In the genomic region with DNA sequence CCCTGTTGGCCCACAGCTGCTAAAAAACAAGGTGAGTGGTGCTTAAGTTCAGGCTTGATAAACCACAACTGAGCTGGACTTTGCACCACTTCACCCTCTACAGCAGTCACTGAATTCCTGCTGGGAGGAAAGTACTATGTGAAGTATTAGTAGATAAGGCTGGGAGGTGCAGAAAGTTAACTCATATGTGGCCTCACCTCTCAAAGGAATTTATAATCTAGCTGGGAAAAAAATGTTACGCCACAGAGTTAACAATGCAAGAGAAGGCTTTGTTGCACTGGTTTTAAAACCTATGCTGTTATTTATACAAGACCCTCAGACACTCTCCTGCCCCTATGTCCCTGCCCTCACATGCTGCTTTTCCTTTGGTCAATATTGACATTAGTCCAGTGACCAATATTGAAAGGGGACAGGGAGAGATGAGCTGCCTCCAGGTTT, we compare ENCODE assay signal across 1 cellular context.
A peak's percentile ranks its signal among the peaks of the same experiment; 100 is the strongest.
TF ChIP-seq lines count a peak whose summit lies in the region.

No MANE protein-coding gene starts in this region.

TF ChIP-seq in HepG2, 621 proteins besides CTCF, POLR2A, EP300 and RAD21 (continued from another document and continues in another):
- TF ChIP-seq, protein P1, sequence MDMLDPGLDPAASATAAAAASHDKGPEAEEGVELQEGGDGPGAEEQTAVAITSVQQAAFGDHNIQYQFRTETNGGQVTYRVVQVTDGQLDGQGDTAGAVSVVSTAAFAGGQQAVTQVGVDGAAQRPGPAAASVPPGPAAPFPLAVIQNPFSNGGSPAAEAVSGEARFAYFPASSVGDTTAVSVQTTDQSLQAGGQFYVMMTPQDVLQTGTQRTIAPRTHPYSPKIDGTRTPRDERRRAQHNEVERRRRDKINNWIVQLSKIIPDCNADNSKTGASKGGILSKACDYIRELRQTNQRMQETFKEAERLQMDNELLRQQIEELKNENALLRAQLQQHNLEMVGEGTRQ (IDR thresholded peaks at IDR 0.05; ENCODE audit: low read depth, low read length) = no peak
- TF ChIP-seq, protein P1 (CRISPR knock-in tag; IDR thresholded peaks at IDR 0.05; ENCODE audit: borderline replicate concordance) = no peak
- TF ChIP-seq, protein P2, sequence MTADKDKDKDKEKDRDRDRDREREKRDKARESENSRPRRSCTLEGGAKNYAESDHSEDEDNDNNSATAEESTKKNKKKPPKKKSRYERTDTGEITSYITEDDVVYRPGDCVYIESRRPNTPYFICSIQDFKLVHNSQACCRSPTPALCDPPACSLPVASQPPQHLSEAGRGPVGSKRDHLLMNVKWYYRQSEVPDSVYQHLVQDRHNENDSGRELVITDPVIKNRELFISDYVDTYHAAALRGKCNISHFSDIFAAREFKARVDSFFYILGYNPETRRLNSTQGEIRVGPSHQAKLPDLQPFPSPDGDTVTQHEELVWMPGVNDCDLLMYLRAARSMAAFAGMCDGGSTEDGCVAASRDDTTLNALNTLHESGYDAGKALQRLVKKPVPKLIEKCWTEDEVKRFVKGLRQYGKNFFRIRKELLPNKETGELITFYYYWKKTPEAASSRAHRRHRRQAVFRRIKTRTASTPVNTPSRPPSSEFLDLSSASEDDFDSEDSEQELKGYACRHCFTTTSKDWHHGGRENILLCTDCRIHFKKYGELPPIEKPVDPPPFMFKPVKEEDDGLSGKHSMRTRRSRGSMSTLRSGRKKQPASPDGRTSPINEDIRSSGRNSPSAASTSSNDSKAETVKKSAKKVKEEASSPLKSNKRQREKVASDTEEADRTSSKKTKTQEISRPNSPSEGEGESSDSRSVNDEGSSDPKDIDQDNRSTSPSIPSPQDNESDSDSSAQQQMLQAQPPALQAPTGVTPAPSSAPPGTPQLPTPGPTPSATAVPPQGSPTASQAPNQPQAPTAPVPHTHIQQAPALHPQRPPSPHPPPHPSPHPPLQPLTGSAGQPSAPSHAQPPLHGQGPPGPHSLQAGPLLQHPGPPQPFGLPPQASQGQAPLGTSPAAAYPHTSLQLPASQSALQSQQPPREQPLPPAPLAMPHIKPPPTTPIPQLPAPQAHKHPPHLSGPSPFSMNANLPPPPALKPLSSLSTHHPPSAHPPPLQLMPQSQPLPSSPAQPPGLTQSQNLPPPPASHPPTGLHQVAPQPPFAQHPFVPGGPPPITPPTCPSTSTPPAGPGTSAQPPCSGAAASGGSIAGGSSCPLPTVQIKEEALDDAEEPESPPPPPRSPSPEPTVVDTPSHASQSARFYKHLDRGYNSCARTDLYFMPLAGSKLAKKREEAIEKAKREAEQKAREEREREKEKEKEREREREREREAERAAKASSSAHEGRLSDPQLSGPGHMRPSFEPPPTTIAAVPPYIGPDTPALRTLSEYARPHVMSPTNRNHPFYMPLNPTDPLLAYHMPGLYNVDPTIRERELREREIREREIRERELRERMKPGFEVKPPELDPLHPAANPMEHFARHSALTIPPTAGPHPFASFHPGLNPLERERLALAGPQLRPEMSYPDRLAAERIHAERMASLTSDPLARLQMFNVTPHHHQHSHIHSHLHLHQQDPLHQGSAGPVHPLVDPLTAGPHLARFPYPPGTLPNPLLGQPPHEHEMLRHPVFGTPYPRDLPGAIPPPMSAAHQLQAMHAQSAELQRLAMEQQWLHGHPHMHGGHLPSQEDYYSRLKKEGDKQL (CRISPR knock-in tag; IDR thresholded peaks at IDR 0.05; ENCODE audit: low read depth) = 0 out of 2 replicates have a peak, but pooled peaks have one; percentile 33
- TF ChIP-seq FOXA1 (IDR thresholded peaks at IDR 0.05) (peak; percentile 83; the same call in 1 of the 2 replicates), FOXA1 (CRISPR knock-in tag; IDR thresholded peaks at IDR 0.05) (peak; percentile 93), NCOA2 (CRISPR knock-in tag; IDR thresholded peaks at IDR 0.05) (peak; percentile 61), ZMYM4 (CRISPR knock-in tag; IDR thresholded peaks at IDR 0.05) (peak; percentile 72), HDAC1 (CRISPR knock-in tag; IDR thresholded peaks at IDR 0.05) (peak; percentile 43; the same call in 1 of the 2 replicates), POGZ (CRISPR knock-in tag; IDR thresholded peaks at IDR 0.05) (0 out of 2 replicates have a peak, but pooled peaks have one; percentile 36), NR2F1 (CRISPR knock-in tag; IDR thresholded peaks at IDR 0.05) (0 out of 4 replicates have a peak, but pooled peaks of 1 of the 2 experiments have one; percentile 15), ZNF292 (CRISPR knock-in tag; IDR thresholded peaks at IDR 0.05; ENCODE audit: borderline replicate concordance, low read depth) (peak; percentile 69), FOXJ3 (CRISPR knock-in tag; IDR thresholded peaks at IDR 0.05; ENCODE audit: borderline replicate concordance) (peak; percentile 56; the same call in 1 of the 2 replicates), ZMAT3 (CRISPR knock-in tag; conservative IDR thresholded peaks at IDR 0.05) (no peak), ARID3A (IDR thresholded peaks at IDR 0.05; ENCODE audit: low read depth, low read length) (peak; percentile 67; the same call in 1 of the 2 replicates), HMG20A (CRISPR knock-in tag; IDR thresholded peaks at IDR 0.05; ENCODE audit: borderline replicate concordance) (peak; percentile 72), ZNF747 (CRISPR knock-in tag; IDR thresholded peaks at IDR 0.05; ENCODE audit: borderline replicate concordance) (0 out of 2 replicates have a peak, but pooled peaks have one; percentile 22), ZBTB7B (CRISPR knock-in tag; IDR thresholded peaks at IDR 0.05) (peak; percentile 89), FOXO1 (CRISPR knock-in tag; IDR thresholded peaks at IDR 0.05) (peak; percentile 63), RARA (CRISPR knock-in tag; IDR thresholded peaks at IDR 0.05) (0 out of 2 replicates have a peak, but pooled peaks have one; percentile 10), ZSCAN21 (CRISPR knock-in tag; IDR thresholded peaks at IDR 0.05; ENCODE audit: borderline replicate concordance) (0 out of 2 replicates have a peak, but pooled peaks have one; percentile 34), PITX1 (CRISPR knock-in tag; IDR thresholded peaks at IDR 0.05) (peak; percentile 72), ZNF761 (CRISPR knock-in tag; conservative IDR thresholded peaks at IDR 0.05) (0 out of 2 replicates have a peak, but pooled peaks have one; percentile 54)
- TF ChIP-seq, protein P3, sequence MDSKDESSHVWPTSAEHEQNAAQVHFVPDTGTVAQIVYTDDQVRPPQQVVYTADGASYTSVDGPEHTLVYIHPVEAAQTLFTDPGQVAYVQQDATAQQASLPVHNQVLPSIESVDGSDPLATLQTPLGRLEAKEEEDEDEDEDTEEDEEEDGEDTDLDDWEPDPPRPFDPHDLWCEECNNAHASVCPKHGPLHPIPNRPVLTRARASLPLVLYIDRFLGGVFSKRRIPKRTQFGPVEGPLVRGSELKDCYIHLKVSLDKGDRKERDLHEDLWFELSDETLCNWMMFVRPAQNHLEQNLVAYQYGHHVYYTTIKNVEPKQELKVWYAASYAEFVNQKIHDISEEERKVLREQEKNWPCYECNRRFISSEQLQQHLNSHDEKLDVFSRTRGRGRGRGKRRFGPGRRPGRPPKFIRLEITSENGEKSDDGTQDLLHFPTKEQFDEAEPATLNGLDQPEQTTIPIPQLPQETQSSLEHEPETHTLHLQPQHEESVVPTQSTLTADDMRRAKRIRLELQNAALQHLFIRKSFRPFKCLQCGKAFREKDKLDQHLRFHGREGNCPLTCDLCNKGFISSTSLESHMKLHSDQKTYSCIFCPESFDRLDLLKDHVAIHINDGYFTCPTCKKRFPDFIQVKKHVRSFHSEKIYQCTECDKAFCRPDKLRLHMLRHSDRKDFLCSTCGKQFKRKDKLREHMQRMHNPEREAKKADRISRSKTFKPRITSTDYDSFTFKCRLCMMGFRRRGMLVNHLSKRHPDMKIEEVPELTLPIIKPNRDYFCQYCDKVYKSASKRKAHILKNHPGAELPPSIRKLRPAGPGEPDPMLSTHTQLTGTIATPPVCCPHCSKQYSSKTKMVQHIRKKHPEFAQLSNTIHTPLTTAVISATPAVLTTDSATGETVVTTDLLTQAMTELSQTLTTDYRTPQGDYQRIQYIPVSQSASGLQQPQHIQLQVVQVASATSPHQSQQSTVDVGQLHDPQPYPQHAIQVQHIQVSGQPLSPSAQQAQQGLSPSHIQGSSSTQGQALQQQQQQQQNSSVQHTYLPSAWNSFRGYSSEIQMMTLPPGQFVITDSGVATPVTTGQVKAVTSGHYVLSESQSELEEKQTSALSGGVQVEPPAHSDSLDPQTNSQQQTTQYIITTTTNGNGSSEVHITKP (CRISPR knock-in tag; IDR thresholded peaks at IDR 0.05; ENCODE audit: low read depth) = 0 out of 2 replicates have a peak, but pooled peaks have one; percentile 46
- TF ChIP-seq, protein P4, sequence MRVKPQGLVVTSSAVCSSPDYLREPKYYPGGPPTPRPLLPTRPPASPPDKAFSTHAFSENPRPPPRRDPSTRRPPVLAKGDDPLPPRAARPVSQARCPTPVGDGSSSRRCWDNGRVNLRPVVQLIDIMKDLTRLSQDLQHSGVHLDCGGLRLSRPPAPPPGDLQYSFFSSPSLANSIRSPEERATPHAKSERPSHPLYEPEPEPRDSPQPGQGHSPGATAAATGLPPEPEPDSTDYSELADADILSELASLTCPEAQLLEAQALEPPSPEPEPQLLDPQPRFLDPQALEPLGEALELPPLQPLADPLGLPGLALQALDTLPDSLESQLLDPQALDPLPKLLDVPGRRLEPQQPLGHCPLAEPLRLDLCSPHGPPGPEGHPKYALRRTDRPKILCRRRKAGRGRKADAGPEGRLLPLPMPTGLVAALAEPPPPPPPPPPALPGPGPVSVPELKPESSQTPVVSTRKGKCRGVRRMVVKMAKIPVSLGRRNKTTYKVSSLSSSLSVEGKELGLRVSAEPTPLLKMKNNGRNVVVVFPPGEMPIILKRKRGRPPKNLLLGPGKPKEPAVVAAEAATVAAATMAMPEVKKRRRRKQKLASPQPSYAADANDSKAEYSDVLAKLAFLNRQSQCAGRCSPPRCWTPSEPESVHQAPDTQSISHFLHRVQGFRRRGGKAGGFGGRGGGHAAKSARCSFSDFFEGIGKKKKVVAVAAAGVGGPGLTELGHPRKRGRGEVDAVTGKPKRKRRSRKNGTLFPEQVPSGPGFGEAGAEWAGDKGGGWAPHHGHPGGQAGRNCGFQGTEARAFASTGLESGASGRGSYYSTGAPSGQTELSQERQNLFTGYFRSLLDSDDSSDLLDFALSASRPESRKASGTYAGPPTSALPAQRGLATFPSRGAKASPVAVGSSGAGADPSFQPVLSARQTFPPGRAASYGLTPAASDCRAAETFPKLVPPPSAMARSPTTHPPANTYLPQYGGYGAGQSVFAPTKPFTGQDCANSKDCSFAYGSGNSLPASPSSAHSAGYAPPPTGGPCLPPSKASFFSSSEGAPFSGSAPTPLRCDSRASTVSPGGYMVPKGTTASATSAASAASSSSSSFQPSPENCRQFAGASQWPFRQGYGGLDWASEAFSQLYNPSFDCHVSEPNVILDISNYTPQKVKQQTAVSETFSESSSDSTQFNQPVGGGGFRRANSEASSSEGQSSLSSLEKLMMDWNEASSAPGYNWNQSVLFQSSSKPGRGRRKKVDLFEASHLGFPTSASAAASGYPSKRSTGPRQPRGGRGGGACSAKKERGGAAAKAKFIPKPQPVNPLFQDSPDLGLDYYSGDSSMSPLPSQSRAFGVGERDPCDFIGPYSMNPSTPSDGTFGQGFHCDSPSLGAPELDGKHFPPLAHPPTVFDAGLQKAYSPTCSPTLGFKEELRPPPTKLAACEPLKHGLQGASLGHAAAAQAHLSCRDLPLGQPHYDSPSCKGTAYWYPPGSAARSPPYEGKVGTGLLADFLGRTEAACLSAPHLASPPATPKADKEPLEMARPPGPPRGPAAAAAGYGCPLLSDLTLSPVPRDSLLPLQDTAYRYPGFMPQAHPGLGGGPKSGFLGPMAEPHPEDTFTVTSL (CRISPR knock-in tag; IDR thresholded peaks at IDR 0.05; ENCODE audit: borderline replicate concordance) = peak; percentile 67; the same call in 1 of the 2 replicates
- TF ChIP-seq, protein P5, sequence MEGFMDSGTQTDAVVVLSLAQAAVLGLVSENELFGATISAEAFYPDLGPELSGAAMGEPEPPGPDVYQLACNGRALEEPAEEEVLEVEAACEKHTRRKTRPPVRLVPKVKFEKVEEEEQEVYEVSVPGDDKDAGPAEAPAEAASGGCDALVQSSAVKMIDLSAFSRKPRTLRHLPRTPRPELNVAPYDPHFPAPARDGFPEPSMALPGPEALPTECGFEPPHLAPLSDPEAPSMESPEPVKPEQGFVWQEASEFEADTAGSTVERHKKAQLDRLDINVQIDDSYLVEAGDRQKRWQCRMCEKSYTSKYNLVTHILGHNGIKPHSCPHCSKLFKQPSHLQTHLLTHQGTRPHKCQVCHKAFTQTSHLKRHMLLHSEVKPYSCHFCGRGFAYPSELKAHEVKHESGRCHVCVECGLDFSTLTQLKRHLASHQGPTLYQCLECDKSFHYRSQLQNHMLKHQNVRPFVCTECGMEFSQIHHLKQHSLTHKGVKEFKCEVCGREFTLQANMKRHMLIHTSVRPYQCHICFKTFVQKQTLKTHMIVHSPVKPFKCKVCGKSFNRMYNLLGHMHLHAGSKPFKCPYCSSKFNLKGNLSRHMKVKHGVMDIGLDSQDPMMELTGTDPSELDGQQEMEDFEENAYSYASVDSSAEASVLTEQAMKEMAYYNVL (CRISPR knock-in tag; IDR thresholded peaks at IDR 0.05; ENCODE audit: borderline replicate concordance) = 0 out of 2 replicates have a peak, but pooled peaks have one; percentile 22
